ENCODE assay signal across 12 cellular contexts in genomic region chr3:71398157-71398836, GRCh38.
DNase-seq lines count a peak whose midpoint lies in the region; ATAC-seq and TF ChIP-seq lines count a peak whose summit lies in the region.
"Had no signal": no experiment of that assay in that cellular context is flagged by ENCODE, and none has a peak within 500 bp of the region (broad histone marks: within the 10 kb centered on the region; RNA-seq: fewer than 3 reads in every experiment).

No MANE protein-coding gene starts in this region.

- peaks cover 45% of the 10 kb centered on the region for H3K79me2 ChIP-seq in OCI-LY1 (ENCODE audit: insufficient read depth, low read length)

- H3K4me3 ChIP-seq in cardiac muscle cell: no peak overlapping the region
- H3K4me3 ChIP-seq in OCI-LY1 (ENCODE audit: low read depth, low read length, poor library complexity, severe bottlenecking): no peak overlapping the region
- H3K4me3 ChIP-seq in effector memory CD4-positive, alpha-beta T cell (ENCODE audit: insufficient read depth, low read depth, low read length, poor library complexity, severe bottlenecking): no peak overlapping the region
- no peak overlapping the region for H3K4me3 ChIP-seq in aorta (ENCODE audit: low read length in 2 of 2)
- H3K4me3 ChIP-seq: stomach had no signal

- no peak overlapping the region for H3K9ac ChIP-seq in OCI-LY1 (ENCODE audit: low read length)

- H3K27ac ChIP-seq in cardiac muscle cell: peak overlapping the region; percentile 7
- H3K27ac ChIP-seq in OCI-LY1 (ENCODE audit: low read depth, low read length, poor library complexity, severe bottlenecking): peak overlapping the region; percentile 8
- peak overlapping the region; percentile 36 for H3K27ac ChIP-seq in effector memory CD4-positive, alpha-beta T cell (ENCODE audit: insufficient read depth, low read length, poor library complexity, severe bottlenecking)
- H3K27ac ChIP-seq in aorta (ENCODE audit: low read depth in 1 of 2, low read length in 2 of 2): no peak overlapping the region
- H3K27ac ChIP-seq: stomach had no signal

- no peaks in the 10 kb centered on the region for H3F3A ChIP-seq in OCI-LY1 (ENCODE audit: insufficient read depth, low read length)

- H3K27me3 ChIP-seq in cardiac muscle cell: no peaks in the 10 kb centered on the region
- H3K27me3 ChIP-seq in OCI-LY1 (ENCODE audit: insufficient read depth, low read length): no peaks in the 10 kb centered on the region
- H3K27me3 ChIP-seq in effector memory CD4-positive, alpha-beta T cell (replicated peaks; ENCODE audit: control insufficient read depth, insufficient read depth, low read length, poor library complexity, severe bottlenecking): no peaks in the 10 kb centered on the region
- H3K27me3 ChIP-seq in aorta (ENCODE audit: control insufficient read depth in 1 of 2, insufficient read depth in 2 of 2, low read length in 1 of 2): no peaks in the 10 kb centered on the region
- H3K27me3 ChIP-seq: stomach had no signal

- ATAC-seq in Right ventricle myocardium inferior: no peak
- ATAC-seq in stimulated activated naive CD8-positive, alpha-beta T cell treated with anti-CD3 and anti-CD28 coated beads, Interleukin-15, amount 100 ng/mL, for 72 hours: peak; percentile 77
- no peak for ATAC-seq in aorta (ENCODE audit: low FRiP score)
- ATAC-seq: HepG2 had no signal

- peak overlapping the region; percentile 18; the same call in 1 of the 2 replicates for H3K4me2 ChIP-seq in OCI-LY1 (ENCODE audit: low read length)

- H3K4me3 Mint-ChIP-seq in stimulated activated naive CD8-positive, alpha-beta T cell treated with anti-CD3 and anti-CD28 coated beads, Interleukin-15, amount 100 ng/mL, for 72 hours: peak overlapping the region; percentile 85 to 88

- H3K4me1 ChIP-seq in cardiac muscle cell (ENCODE audit: low read depth) (peaks cover 28% of the 10 kb centered on the region), OCI-LY1 (ENCODE audit: insufficient read depth, low read length, severe bottlenecking) (peaks cover 68% of the 10 kb centered on the region), aorta (ENCODE audit: control insufficient read depth in 1 of 2, insufficient read depth in 2 of 2, low read length in 2 of 2) (peaks cover 0 to 3% of the 10 kb centered on the region in 2 donors)
- peaks cover 19% of the 10 kb centered on the region for H3K4me1 ChIP-seq in effector memory CD4-positive, alpha-beta T cell (ENCODE audit: control insufficient read depth, insufficient read depth, low read length, poor library complexity, severe bottlenecking)

- intact Hi-C loops in Right ventricle myocardium inferior (cut with DNase I): loop anchor here (5.0 kb wide), 1 partner anchor 184 kb away; the partner anchor contains the start of gene FOXP1
- intact Hi-C loops in aorta (cut with DNase I): loop anchor here (5.0 to 10.0 kb wide), 2 partner anchors 184 to 187 kb away; partner anchors contain the start of gene FOXP1 (in 2 of the 2)

- DNase-seq in cardiac muscle cell (ENCODE audit: low read depth in 1 of 2, low spot score in 1 of 2) (no peak), Right ventricle myocardium inferior (ENCODE audit: missing footprints) (no peak), SIG-M5 treated with dmso at 0.1 percent for 504 hours (lab: John Stamatoyannopoulos, UW; ENCODE audit: unreplicated experiment) (no peak), amygdala (lab: John Stamatoyannopoulos, UW) (no peak), aorta (no peak)
- no peak for DNase-seq in effector memory CD4-positive, alpha-beta T cell
- DNase-seq in stimulated activated naive CD8-positive, alpha-beta T cell treated with anti-CD3 and anti-CD28 coated beads, Interleukin-15, amount 100 ng/mL, for 72 hours: peak in 1 of 2 donors; percentile 46
- DNase-seq: activated CD4-positive, CD25-positive, alpha-beta regulatory T cell treated with anti-CD3 and anti-CD28 coated beads, Interleukin-2, amount 50 U/mL, for 72 hours; NCI-H146; stomach had no signal

- H4K20me1 ChIP-seq in OCI-LY1 (ENCODE audit: insufficient read depth, low read length): no peaks in the 10 kb centered on the region

- no peaks in the 10 kb centered on the region for H3K9me2 ChIP-seq in OCI-LY1 (ENCODE audit: low read depth, low read length)

- H3K9me3 ChIP-seq in cardiac muscle cell (ENCODE audit: low read depth) (no peaks in the 10 kb centered on the region), OCI-LY1 (ENCODE audit: low read length) (no peaks in the 10 kb centered on the region), aorta (ENCODE audit: control insufficient read depth, low read length) (no peaks in the 10 kb centered on the region)
- H3K9me3 ChIP-seq in effector memory CD4-positive, alpha-beta T cell (ENCODE audit: control insufficient read depth, low read length): no peaks in the 10 kb centered on the region
- H3K9me3 ChIP-seq: stomach had no signal

- no peak for TF ChIP-seq CTCF in cardiac muscle cell (IDR thresholded peaks at IDR 0.05; ENCODE audit: low read depth, low read length)
- TF ChIP-seq CTCF in OCI-LY1 (IDR thresholded peaks at IDR 0.05; ENCODE audit: low read length): no peak

- H2AFZ ChIP-seq in OCI-LY1 (ENCODE audit: low read length): no peak overlapping the region

- no peaks in the 10 kb centered on the region for H3K9me3 Mint-ChIP-seq in stimulated activated naive CD8-positive, alpha-beta T cell treated with anti-CD3 and anti-CD28 coated beads, Interleukin-15, amount 100 ng/mL, for 72 hours

- H3K4me1 Mint-ChIP-seq in stimulated activated naive CD8-positive, alpha-beta T cell treated with anti-CD3 and anti-CD28 coated beads, Interleukin-15, amount 100 ng/mL, for 72 hours: peaks cover 96% of the 10 kb centered on the region

- WGBS in aorta, 2 donors: 79 to 85% methylated on average over 4 of the region's 4 CpGs

- H3K36me3 ChIP-seq in cardiac muscle cell (no peaks in the 10 kb centered on the region), OCI-LY1 (ENCODE audit: insufficient read depth, low read length) (no peaks in the 10 kb centered on the region), aorta (ENCODE audit: control insufficient read depth in 1 of 2, insufficient read depth in 2 of 2, low read length in 1 of 2) (no peaks in the 10 kb centered on the region)
- H3K36me3 ChIP-seq in effector memory CD4-positive, alpha-beta T cell (ENCODE audit: control insufficient read depth, insufficient read depth, low read length): no peaks in the 10 kb centered on the region
- H3K36me3 ChIP-seq: stomach had no signal

- no peaks in the 10 kb centered on the region for H3K27me3 Mint-ChIP-seq in stimulated activated naive CD8-positive, alpha-beta T cell treated with anti-CD3 and anti-CD28 coated beads, Interleukin-15, amount 100 ng/mL, for 72 hours

- H3K27ac Mint-ChIP-seq in stimulated activated naive CD8-positive, alpha-beta T cell treated with anti-CD3 and anti-CD28 coated beads, Interleukin-15, amount 100 ng/mL, for 72 hours: peak overlapping the region; percentile 94 to 96

Comparison
In these comparisons a context has a peak if more than half of its experiments do, and no peak if none do; other contexts are left out.
1. H3K27ac ChIP-seq: peak in cardiac muscle cell (single experiment), OCI-LY1 (single experiment) and effector memory CD4-positive, alpha-beta T cell (single experiment); none in aorta (0 of 2).